ENCODE assay signal across 17 cellular contexts in the genomic region with DNA sequence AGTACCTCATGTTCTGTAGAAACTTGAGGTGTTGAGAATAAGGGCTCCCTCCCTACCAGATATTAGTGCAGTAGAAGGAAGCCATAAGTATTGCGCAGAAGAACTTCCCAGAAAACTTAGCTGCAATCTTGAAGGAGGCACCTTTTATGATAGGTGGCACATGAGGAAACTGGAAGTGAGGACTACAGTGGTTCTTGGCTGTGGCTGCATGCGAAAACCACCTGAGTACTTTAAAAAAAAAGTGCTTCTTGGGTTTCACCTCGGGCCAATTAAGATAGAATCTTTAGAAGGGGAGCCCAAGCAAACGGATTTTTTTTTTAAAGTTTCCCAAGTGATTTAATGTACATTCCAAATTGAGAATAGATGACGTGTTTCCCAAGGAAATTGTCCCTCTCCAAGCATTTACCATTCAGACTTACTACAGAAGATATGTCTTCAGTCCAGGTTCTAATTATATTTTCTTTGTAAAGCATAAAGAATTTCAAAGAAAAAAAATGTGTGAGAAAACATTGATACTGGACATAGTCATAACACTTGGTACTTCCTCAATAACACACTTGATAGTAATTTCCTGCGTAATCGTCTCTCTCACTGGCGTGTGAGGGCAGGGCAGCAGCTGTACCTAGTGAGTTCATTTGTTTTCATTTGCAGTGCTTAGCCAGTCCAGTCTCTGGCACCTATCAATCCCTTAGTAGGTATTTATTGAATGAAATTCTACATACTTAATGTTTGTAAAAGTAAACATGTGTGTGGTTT. TPM values are rescaled to one million over a fixed set of nuclear protein-coding genes. Genes with fewer than 3 reads are reported as not detected.
DNase-seq lines count a peak whose midpoint lies in the region; ATAC-seq and TF ChIP-seq lines count a peak whose summit lies in the region.
"Had no signal": no experiment of that assay in that cellular context is flagged by ENCODE, and none has a peak within 500 bp of the region (broad histone marks: within the 10 kb centered on the region; RNA-seq: fewer than 3 reads in every experiment).

No MANE protein-coding gene starts in this region.

- TF ChIP-seq POLR2A in vagina (IDR thresholded peaks at IDR 0.05): no peak

- no peaks in the 10 kb centered on the region for H3K36me3 ChIP-seq in vagina
- H3K36me3 ChIP-seq: BLaER1, suprapubic skin had no signal

- intact Hi-C loops in vagina (cut with DNase I): no loop called here

- H3K27me3 ChIP-seq in vagina: no peaks in the 10 kb centered on the region
- H3K27me3 ChIP-seq: BLaER1, suprapubic skin had no signal

- ATAC-seq in GM19467 (IDR thresholded peaks at IDR 0.05; ENCODE audit: unreplicated experiment): no peak
- ATAC-seq: GM23338 had no signal

- H3K4me1 ChIP-seq in vagina: no peaks in the 10 kb centered on the region
- H3K4me1 ChIP-seq: suprapubic skin had no signal

- DNase-seq in Daoy (ENCODE audit: low read depth) (peak; percentile 93), M059J (ENCODE audit: low read depth) (peak; percentile 25), epithelial cell of esophagus (ENCODE audit: low read depth) (peak; percentile 65), non-pigmented ciliary epithelial cell (ENCODE audit: low read depth) (peak; percentile 35), AG08395 (ENCODE audit: low spot score) (no peak), foreskin melanocyte (no peak), vagina (ENCODE audit: extremely low spot score in 2 of 2) (no peak)
- DNase-seq: activated B cell treated with CpG ODN at 0.5 μM for 24 hours; hippocampal formation; MM.1S; NCI-H2081; stimulated activated CD4-positive, alpha-beta T cell treated with anti-CD3 and anti-CD28 coated beads, Interleukin-2, amount 100 ng/mL, for 24 hours had no signal

- no peak overlapping the region for H3K27ac ChIP-seq in vagina
- H3K27ac ChIP-seq: BLaER1, suprapubic skin had no signal

- H3K9me3 ChIP-seq in vagina: no peaks in the 10 kb centered on the region
- H3K9me3 ChIP-seq: suprapubic skin had no signal

- H3K4me3 ChIP-seq in epithelial cell of esophagus (ENCODE audit: low read length) (no peak overlapping the region), vagina (no peak overlapping the region)
- H3K4me3 ChIP-seq: BLaER1, GM23338, suprapubic skin had no signal

- no peak for TF ChIP-seq CTCF in epithelial cell of esophagus (IDR thresholded peaks at IDR 0.05; ENCODE audit: insufficient read depth, low read depth, low read length, missing control alignments)
- no peak for TF ChIP-seq CTCF in vagina (IDR thresholded peaks at IDR 0.05)

RNA-seq across cellular contexts. Expression of a gene that starts 12.3 kb away (rescaled TPM):
- 1.0 and 1.3 TPM in 2 replicates for total RNA-seq in Daoy (2014; rRNA removed; shearing (Covaris generic))
- total RNA-seq in M059J (2014; rRNA removed; shearing (Covaris generic)): not detected in 2 replicates
- total RNA-seq in vagina: not detected
- total RNA-seq: suprapubic skin; T-helper 1 cell treated with Interleukin-12 subunit alpha and Interleukin-12 subunit beta and Interleukin-4 antibody, amounts not matched to agents 30 ng/mL and 1 ng/mL, for 36 hours had no signal

Comparison
In these comparisons a context has a peak if more than half of its experiments do, and no peak if none do; other contexts are left out.
1. DNase-seq: peak in Daoy (single experiment), M059J (single experiment), epithelial cell of esophagus (single experiment) and non-pigmented ciliary epithelial cell (single experiment); none in AG08395 (single experiment), foreskin melanocyte (single experiment) and vagina (0 of 2).